16 cellular contexts compared by ENCODE assay signal in the genomic region with DNA sequence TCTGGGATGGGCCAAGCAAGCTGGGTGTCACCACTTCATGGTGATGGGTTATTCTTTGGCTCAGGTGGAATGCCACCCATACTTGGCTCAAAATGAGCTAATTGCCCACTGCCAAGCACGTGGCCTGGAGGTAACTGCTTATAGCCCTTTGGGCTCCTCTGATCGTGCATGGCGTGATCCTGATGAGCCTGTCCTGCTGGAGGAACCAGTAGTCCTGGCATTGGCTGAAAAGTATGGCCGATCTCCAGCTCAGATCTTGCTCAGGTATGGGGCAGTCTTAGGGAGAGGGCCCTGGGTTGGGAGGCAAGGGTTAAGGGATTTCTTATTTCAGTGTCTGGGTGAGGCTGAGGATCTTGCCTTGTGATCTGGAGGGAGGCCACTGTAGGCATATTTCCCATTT.
"Had no signal": no experiment of that assay in that cellular context is flagged by ENCODE, and none has a peak within 500 bp of the region (broad histone marks: within the 10 kb centered on the region; RNA-seq: fewer than 3 reads in every experiment).

No MANE protein-coding gene starts in this region.

- H3K4me3 Mint-ChIP-seq: activated CD4-positive, alpha-beta T cell treated with anti-CD3 and anti-CD28 coated beads, Interleukin-2, amount 10 ng/mL, durations not matched to agents 24 days and 14 days; activated naive CD8-positive, alpha-beta T cell; stimulated activated naive CD8-positive, alpha-beta T cell treated with anti-CD3 and anti-CD28 coated beads, Interleukin-15, amount 100 ng/mL, for 72 hours had no signal

- FAIRE-seq: endothelial cell of umbilical vein, kidney had no signal

- H3K4me2 ChIP-seq: hepatocyte had no signal

- H3K27ac ChIP-seq: hepatocyte, left ventricle myocardium inferior, ovary, testis had no signal

- H3K27me3 ChIP-seq: hepatocyte, ovary, testis had no signal

- H3K27me3 Mint-ChIP-seq: activated CD4-positive, alpha-beta T cell treated with anti-CD3 and anti-CD28 coated beads, Interleukin-2, amount 10 ng/mL, durations not matched to agents 24 days and 14 days; activated naive CD8-positive, alpha-beta T cell; stimulated activated naive CD8-positive, alpha-beta T cell treated with anti-CD3 and anti-CD28 coated beads, Interleukin-15, amount 100 ng/mL, for 72 hours had no signal

- H3K4me1 ChIP-seq: testis had no signal

- H3K36me3 ChIP-seq: ovary had no signal

- H3K9me3 ChIP-seq: left ventricle myocardium inferior, ovary, testis had no signal

- ATAC-seq: stimulated activated naive CD8-positive, alpha-beta T cell treated with anti-CD3 and anti-CD28 coated beads, Interleukin-15, amount 100 ng/mL, for 72 hours had no signal

- DNase-seq: activated CD4-positive, alpha-beta T cell treated with anti-CD3 and anti-CD28 coated beads, Interleukin-2, amount 10 ng/mL, durations not matched to agents 24 days and 14 days; activated gamma-delta T cell; activated T-cell treated with anti-CD3 and anti-CD28 coated beads, Interleukin-2, amount 50 U/mL, for 1 hour; anterior cingulate cortex; kidney; left ventricle myocardium inferior; mesendoderm; ovary; stimulated activated CD4-positive, alpha-beta T cell treated with anti-CD3 and anti-CD28 coated beads, Interleukin-4, amount 100 ng/mL, for 4 hours; stimulated activated naive CD8-positive, alpha-beta T cell treated with anti-CD3 and anti-CD28 coated beads, Interleukin-15, amount 100 ng/mL, for 72 hours; T1000; testis had no signal

- H3K4me3 ChIP-seq: hepatocyte, left ventricle myocardium inferior, ovary, skin epidermis, testis had no signal

- H3K4me1 Mint-ChIP-seq: stimulated activated naive CD8-positive, alpha-beta T cell treated with anti-CD3 and anti-CD28 coated beads, Interleukin-15, amount 100 ng/mL, for 72 hours had no signal

- H2AFZ ChIP-seq: hepatocyte had no signal
